In the genomic region with DNA sequence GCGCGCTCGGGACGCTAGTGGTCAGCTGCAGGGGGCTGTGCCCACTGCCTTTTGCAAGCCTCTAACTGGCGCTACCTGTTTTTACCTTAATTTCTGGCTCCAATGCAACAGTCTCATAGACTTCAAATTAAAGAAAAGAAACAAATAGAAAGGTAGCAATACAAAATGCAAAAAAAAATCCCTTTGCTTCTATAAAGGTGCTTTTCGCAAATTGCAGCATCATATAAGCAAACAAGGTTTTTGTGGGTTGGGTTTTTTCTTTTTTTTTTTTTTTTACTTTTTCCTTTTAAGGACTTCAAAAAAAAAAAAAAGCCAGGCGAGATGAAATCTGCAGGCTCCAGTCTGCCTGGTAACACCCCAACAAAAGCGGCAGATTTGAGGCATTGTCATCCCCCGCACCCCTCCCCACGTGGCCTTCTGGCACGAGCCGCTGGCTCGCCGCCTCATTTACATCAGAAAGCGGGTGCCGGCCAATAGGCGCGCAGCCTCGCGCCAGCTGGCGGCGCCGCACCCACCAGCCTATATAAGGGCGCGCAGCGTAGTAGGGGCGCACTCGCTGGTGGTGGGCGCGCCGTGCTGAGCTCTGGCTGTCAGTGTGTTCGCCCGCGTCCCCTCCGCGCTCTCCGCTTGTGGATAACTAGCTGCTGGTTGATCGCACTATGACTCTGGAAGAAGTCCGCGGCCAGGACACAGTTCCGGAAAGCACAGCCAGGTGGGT, we compare ENCODE assay signal across 7 cellular contexts. TPM values are rescaled to one million over a fixed set of nuclear protein-coding genes. Genes with fewer than 3 reads are reported as not detected.
DNase-seq lines count a peak whose midpoint lies in the region; ATAC-seq and TF ChIP-seq lines count a peak whose summit lies in the region.

Gene GADD45G (plus strand): TSS at position 550 of the 718 bp plus-strand sequence. CDS start 110 bp downstream, at position 660.

- no peaks in the 10 kb centered on the region for H3K9me3 Mint-ChIP-seq in activated T-cell treated with anti-CD3 and anti-CD28 coated beads, Interleukin-2, amount 50 U/mL, for 24 hours

- ATAC-seq in GM18858 (IDR thresholded peaks at IDR 0.05; ENCODE audit: unreplicated experiment): peak; percentile 41

- H3K27ac ChIP-seq in HL-60 (replicated peaks) (no peak within 1 kb of the TSS), esophagus (ENCODE audit: low read depth in 2 of 2, low read length in 1 of 2) (peak within 1 kb of the TSS; percentile 94 to 95), muscle layer of colon (ENCODE audit: low read depth, low read length) (peak within 1 kb of the TSS; percentile 85)

- H3K9ac ChIP-seq in muscle layer of colon (ENCODE audit: low read length): peak within 1 kb of the TSS; percentile 73

- H3K9me3 ChIP-seq in esophagus (ENCODE audit: control insufficient read depth in 2 of 2, insufficient read depth in 1 of 2, low read depth in 1 of 2, low read length in 1 of 2) (no peaks in the 10 kb centered on the region), muscle layer of colon (ENCODE audit: low read length) (no peaks in the 10 kb centered on the region)

- H3K36me3 ChIP-seq in esophagus (ENCODE audit: control insufficient read depth in 2 of 2, insufficient read depth in 2 of 2, low read length in 1 of 2) (peaks cover 0 to 2% of the 10 kb centered on the region in 2 donors), muscle layer of colon (ENCODE audit: insufficient read depth, low read length) (no peaks in the 10 kb centered on the region)

- H3K4me1 ChIP-seq in esophagus (ENCODE audit: control insufficient read depth in 2 of 2, insufficient read depth in 2 of 2, low read length in 1 of 2) (peaks cover 4 to 9% of the 10 kb centered on the region in 2 donors), muscle layer of colon (ENCODE audit: insufficient read depth, low read length) (peaks cover 21% of the 10 kb centered on the region)

- H3K27me3 Mint-ChIP-seq in activated T-cell treated with anti-CD3 and anti-CD28 coated beads, Interleukin-2, amount 50 U/mL, for 24 hours: peaks cover 21% of the 10 kb centered on the region

- no peak for TF ChIP-seq CTCF in HL-60 (IDR thresholded peaks at IDR 0.05; ENCODE audit: insufficient read depth, low read length)

- peak within 1 kb of the TSS; percentile 82 for H3K27ac Mint-ChIP-seq in activated T-cell treated with anti-CD3 and anti-CD28 coated beads, Interleukin-2, amount 50 U/mL, for 24 hours

- peak within 1 kb of the TSS; percentile 30 for H3K4me3 ChIP-seq in HL-60 (replicated peaks; ENCODE audit: insufficient read depth, low read length)
- H3K4me3 ChIP-seq in esophagus (ENCODE audit: low read depth in 1 of 2, low read length in 2 of 2): peak within 1 kb of the TSS; percentile 56 to 64
- peak within 1 kb of the TSS; percentile 73 to 80 for H3K4me3 ChIP-seq in muscle layer of colon (ENCODE audit: low read depth in 1 of 2, low read length in 2 of 2)

- H3K27me3 ChIP-seq in HL-60 (ENCODE audit: insufficient read depth, poor library complexity, severe bottlenecking) (peaks cover 48% of the 10 kb centered on the region), esophagus (ENCODE audit: control insufficient read depth in 1 of 2, insufficient read depth in 2 of 2, low read length in 2 of 2) (no peaks in the 10 kb centered on the region), muscle layer of colon (ENCODE audit: control insufficient read depth in 1 of 2, insufficient read depth in 2 of 2, low read length in 2 of 2) (no peaks in the 10 kb centered on the region)

- peak within 1 kb of the TSS; percentile 78 for H3K4me3 Mint-ChIP-seq in activated T-cell treated with anti-CD3 and anti-CD28 coated beads, Interleukin-2, amount 50 U/mL, for 24 hours

- DNase-seq in HL-60 (ENCODE audit: low read depth in 1 of 2, low spot score in 1 of 2) (peak in 1 of 2 experiments; percentile 65), NOMO-1 (lab: John Stamatoyannopoulos, UW; ENCODE audit: unreplicated experiment in 2 of 2) (peak; percentile 33 to 62)
- peak; percentile 85 for DNase-seq in activated T-cell treated with anti-CD3 and anti-CD28 coated beads, Interleukin-2, amount 50 U/mL, for 24 hours
- peak; percentile 62 to 84 for DNase-seq in stimulated activated CD8-positive, alpha-beta memory T cell treated with anti-CD3 and anti-CD28 coated beads, Interleukin-4, amount 100 ng/mL, for 4 hours (ENCODE audit: low read depth in 2 of 2, low spot score in 1 of 2)

- no peaks in the 10 kb centered on the region for H3K36me3 Mint-ChIP-seq in activated T-cell treated with anti-CD3 and anti-CD28 coated beads, Interleukin-2, amount 50 U/mL, for 24 hours (ENCODE audit: low read depth)

- H3K4me1 Mint-ChIP-seq in activated T-cell treated with anti-CD3 and anti-CD28 coated beads, Interleukin-2, amount 50 U/mL, for 24 hours (ENCODE audit: low read depth): peaks cover 44% of the 10 kb centered on the region

- WGBS in esophagus, 2 donors: 1% methylated on average over 41 of the region's 41 CpGs

RNA-seq across cellular contexts. Expression of gene GADD45G, which starts in this region (rescaled TPM):
- polyA plus RNA-seq in esophagus: 10 to 100 TPM; 13.5 to 19.8 TPM
